Comparison of ENCODE assay signal across 8 cellular contexts in genomic region chr16:31455601-31456314, GRCh38. TPM values are rescaled to one million over a fixed set of nuclear protein-coding genes. Genes with fewer than 3 reads are reported as not detected.
DNase-seq lines count a peak whose midpoint lies in the region; ATAC-seq and TF ChIP-seq lines count a peak whose summit lies in the region.

No MANE protein-coding gene starts in this region.

- H3K27ac ChIP-seq in BLaER1 treated with 17β-estradiol and CSF1 and Interleukin-3, amounts not matched to agents 10 nM and 100 nM = peak overlapping the region in 1 of 11 experiments; percentile 8; a peak in 1 of 22 replicates
- H3K27ac ChIP-seq in H9 (ENCODE audit: insufficient read length, low read depth, low read length) (no peak overlapping the region), coronary artery (peak overlapping the region in 1 of 2 donors; percentile 2)

- no peak overlapping the region for H3K56ac ChIP-seq in H9 (ENCODE audit: insufficient read length, low read depth, low read length)

- H3K4me1 Mint-ChIP-seq in H9 (peaks cover 41 to 50% of the 10 kb centered on the region in 2 experiments), memory B cell (peaks cover 31% of the 10 kb centered on the region)
- peaks cover 39% of the 10 kb centered on the region for H3K4me1 Mint-ChIP-seq in activated T-helper 2 cell treated with anti-CD3 and anti-CD28 coated beads, Interferon-gamma antibody, Interleukin-2, Interleukin-4, amounts not matched to agents 10 μg/mL and 5 μg/mL and 100 μg/mL, durations not matched to agents 14 hours and 24 hours and 36 hours (ENCODE audit: low read depth)

- H3K4me1 ChIP-seq in BLaER1 treated with 17β-estradiol and CSF1 and Interleukin-3, amounts not matched to agents 10 nM and 100 nM = peaks cover 57 to 77% (median 72%) of the 10 kb centered on the region in 10 experiments
- peaks cover 9% of the 10 kb centered on the region; the same call in 1 of the 2 replicates for H3K4me1 ChIP-seq in H9 (ENCODE audit: insufficient read depth, low read length)

- H3K36me3 Mint-ChIP-seq in H9 (ENCODE audit: insufficient read depth in 1 of 3, low read depth in 3 of 3) (peaks cover 0 to 5% (median 0%) of the 10 kb centered on the region in 3 experiments; a peak in 4 of 7 replicates), memory B cell (peaks cover 3% of the 10 kb centered on the region)
- H3K36me3 Mint-ChIP-seq in activated T-helper 2 cell treated with anti-CD3 and anti-CD28 coated beads, Interferon-gamma antibody, Interleukin-2, Interleukin-4, amounts not matched to agents 10 μg/mL and 5 μg/mL and 100 μg/mL, durations not matched to agents 14 hours and 24 hours and 36 hours (ENCODE audit: low read depth) = peaks cover 34% of the 10 kb centered on the region

- peak overlapping the region in 1 of 10 experiments; percentile 3; a peak in 1 of 20 replicates for H3K4me3 ChIP-seq in BLaER1 treated with 17β-estradiol and CSF1 and Interleukin-3, amounts not matched to agents 10 nM and 100 nM
- no peak overlapping the region for H3K4me3 ChIP-seq in coronary artery

- no peak overlapping the region for H3K4ac ChIP-seq in H9 (ENCODE audit: low read depth, low read length)

- no peak overlapping the region for H3K23ac ChIP-seq in H9 (ENCODE audit: insufficient read length, low read depth, low read length)

- H2BK12ac ChIP-seq in H9 (ENCODE audit: insufficient read length, low read depth, low read length) = no peak overlapping the region

- no peak overlapping the region for H2BK120ac ChIP-seq in H9 (ENCODE audit: low read depth, low read length, poor library complexity, severe bottlenecking)

- no peak overlapping the region for H4K91ac ChIP-seq in H9 (ENCODE audit: insufficient read length, low read depth, low read length)

- H3K79me1 ChIP-seq in H9 (ENCODE audit: insufficient read depth, low read depth, low read length, poor library complexity, severe bottlenecking) = peaks cover 4% of the 10 kb centered on the region

- peak overlapping the region in 6 of 11 experiments; percentile 2 to 40 (median 15); a peak in 4 of 22 replicates for H3K9ac ChIP-seq in BLaER1 treated with 17β-estradiol and CSF1 and Interleukin-3, amounts not matched to agents 10 nM and 100 nM
- no peak overlapping the region for H3K9ac ChIP-seq in H9 (ENCODE audit: extremely low read depth, insufficient read length, low read length)

- intact Hi-C loops in activated T-helper 2 cell treated with anti-CD3 and anti-CD28 coated beads, Interferon-gamma antibody, Interleukin-2, Interleukin-4, amounts not matched to agents 10 μg/mL and 5 μg/mL and 100 μg/mL, durations not matched to agents 14 hours and 24 hours and 36 hours (cut with micrococcal nuclease) = loop anchor here (5.0 to 10.0 kb wide), 2 partner anchors 271 to 348 kb away; partner anchors contain the start of genes BCKDK and FUS
- intact Hi-C loops in left colon (cut with DNase I, micrococcal nuclease) = no loop called here

- H3K14ac ChIP-seq in H9 (ENCODE audit: insufficient read depth, low read length) = no peak overlapping the region

- peak overlapping the region in 1 of 2 experiments; percentile 18; a peak in 2 of 5 replicates for H3K4me3 Mint-ChIP-seq in H9
- H3K4me3 Mint-ChIP-seq in activated T-helper 2 cell treated with anti-CD3 and anti-CD28 coated beads, Interferon-gamma antibody, Interleukin-2, Interleukin-4, amounts not matched to agents 10 μg/mL and 5 μg/mL and 100 μg/mL, durations not matched to agents 14 hours and 24 hours and 36 hours (ENCODE audit: low read depth) = peak overlapping the region; percentile 38
- H3K4me3 Mint-ChIP-seq in memory B cell = peak overlapping the region; percentile 9

- H4K5ac ChIP-seq in H9 (ENCODE audit: insufficient read length, low read depth, low read length) = no peak overlapping the region

- no CpG with 5 or more reads among the region's 17 CpGs for WGBS in H9 (ENCODE audit: extremely low coverage, insufficient read length, low lambda C conversion rate)

- H3K9me3 Mint-ChIP-seq in H9 = no peaks in the 10 kb centered on the region
- no peaks in the 10 kb centered on the region for H3K9me3 Mint-ChIP-seq in activated T-helper 2 cell treated with anti-CD3 and anti-CD28 coated beads, Interferon-gamma antibody, Interleukin-2, Interleukin-4, amounts not matched to agents 10 μg/mL and 5 μg/mL and 100 μg/mL, durations not matched to agents 14 hours and 24 hours and 36 hours
- H3K9me3 Mint-ChIP-seq in memory B cell = no peaks in the 10 kb centered on the region

- H3K23me2 ChIP-seq in H9 (ENCODE audit: insufficient read length, low read depth, low read length, poor library complexity, severe bottlenecking) = peaks cover 8% of the 10 kb centered on the region

- no peak overlapping the region for H2BK5ac ChIP-seq in H9 (ENCODE audit: insufficient read length, low read length)

- H4K20me1 ChIP-seq in BLaER1 treated with 17β-estradiol and CSF1 and Interleukin-3, amounts not matched to agents 10 nM and 100 nM = peaks cover 32 to 86% (median 69%) of the 10 kb centered on the region in 11 experiments; a peak in 21 of 22 replicates
- H4K20me1 ChIP-seq in H9 (ENCODE audit: control insufficient read depth, insufficient read depth, insufficient read length) = no peaks in the 10 kb centered on the region

- no peak overlapping the region for H3K18ac ChIP-seq in H9 (ENCODE audit: insufficient read length, low read depth, low read length)

- peak overlapping the region; percentile 40 to 77 (median 69); a peak in 5 of 7 replicates for H3K27ac Mint-ChIP-seq in H9
- H3K27ac Mint-ChIP-seq in activated T-helper 2 cell treated with anti-CD3 and anti-CD28 coated beads, Interferon-gamma antibody, Interleukin-2, Interleukin-4, amounts not matched to agents 10 μg/mL and 5 μg/mL and 100 μg/mL, durations not matched to agents 14 hours and 24 hours and 36 hours = peak overlapping the region; percentile 5
- peak overlapping the region; percentile 76 for H3K27ac Mint-ChIP-seq in memory B cell

- H4K8ac ChIP-seq in H9 (replicated peaks; ENCODE audit: insufficient read length, low read depth, low read length) = no peak overlapping the region

- TF ChIP-seq CTCF in H9 (conservative IDR thresholded peaks at IDR 0.05) (peak; percentile 70), coronary artery (IDR thresholded peaks at IDR 0.05) (no peak)

- H3K27me3 Mint-ChIP-seq in H9 (ENCODE audit: low read depth) (peaks cover 3% of the 10 kb centered on the region), memory B cell (no peaks in the 10 kb centered on the region)
- H3K27me3 Mint-ChIP-seq in activated T-helper 2 cell treated with anti-CD3 and anti-CD28 coated beads, Interferon-gamma antibody, Interleukin-2, Interleukin-4, amounts not matched to agents 10 μg/mL and 5 μg/mL and 100 μg/mL, durations not matched to agents 14 hours and 24 hours and 36 hours (ENCODE audit: low read depth) = no peaks in the 10 kb centered on the region

- DNase-seq in H9 = peak; percentile 49
- no peak for DNase-seq in activated T-helper 2 cell treated with anti-CD3 and anti-CD28 coated beads, Interferon-gamma antibody, Interleukin-2, Interleukin-4, amounts not matched to agents 10 μg/mL and 5 μg/mL and 100 μg/mL, durations not matched to agents 14 hours and 24 hours and 36 hours (ENCODE audit: low spot score)
- no peak for DNase-seq in memory B cell (ENCODE audit: low spot score in 2 of 2)
- no peak for DNase-seq in putamen (ENCODE audit: low spot score)
- DNase-seq in left colon = no peak
- DNase-seq in coronary artery (ENCODE audit: low spot score) = no peak
- no peak for DNase-seq in Ammon's horn (ENCODE audit: low spot score)

- peak overlapping the region; percentile 87 to 100 (median 97) for H3K4me2 ChIP-seq in BLaER1 treated with 17β-estradiol and CSF1 and Interleukin-3, amounts not matched to agents 10 nM and 100 nM
- peak overlapping the region; percentile 12 for H3K4me2 ChIP-seq in H9 (ENCODE audit: insufficient read depth, insufficient read length, low read length)

- no peak overlapping the region for H3T11ph ChIP-seq in H9 (ENCODE audit: low read length)

- no peaks in the 10 kb centered on the region for H3K9me3 ChIP-seq in BLaER1 treated with 17β-estradiol and CSF1 and Interleukin-3, amounts not matched to agents 10 nM and 100 nM (replicated peaks in 1 of 11)
- no peaks in the 10 kb centered on the region for H3K9me3 ChIP-seq in H9 (ENCODE audit: control insufficient read depth, low read depth, low read length)

- no peaks in the 10 kb centered on the region for H3K27me3 ChIP-seq in BLaER1 treated with 17β-estradiol and CSF1 and Interleukin-3, amounts not matched to agents 10 nM and 100 nM
- H3K27me3 ChIP-seq in H9 (ENCODE audit: insufficient read depth, low read length) = no peaks in the 10 kb centered on the region

- no peak overlapping the region for H2AFZ ChIP-seq in H9 (ENCODE audit: low read length)

- H3K36me3 ChIP-seq in BLaER1 treated with 17β-estradiol and CSF1 and Interleukin-3, amounts not matched to agents 10 nM and 100 nM = peaks cover 0 to 20% (median 0%) of the 10 kb centered on the region in 11 experiments; a peak in 5 of 22 replicates

- ATAC-seq in memory B cell (ENCODE audit: low read depth) = no peak
- no peak for ATAC-seq in left colon

- no peak overlapping the region for H2BK20ac ChIP-seq in H9 (ENCODE audit: low read depth, low read length, poor library complexity, severe bottlenecking)

- H3K79me2 ChIP-seq in H9 (ENCODE audit: insufficient read depth, low read length) = no peaks in the 10 kb centered on the region; the same call in 1 of the 2 replicates

- no peak overlapping the region for H2BK15ac ChIP-seq in H9 (ENCODE audit: low read depth, low read length)

- no peak overlapping the region for H2AK5ac ChIP-seq in H9 (ENCODE audit: insufficient read length, low read length)

RNA-seq across cellular contexts. Expression of gene ARMC5, which starts 3.5 kb away (rescaled TPM):
- total RNA-seq in H9 (2021) (18.5 and 18.7 TPM in 2 replicates), left colon (1 to 10 TPM; 7.0 to 8.5 TPM)
- 10.5 and 10.6 TPM in 2 replicates for total RNA-seq in activated T-helper 2 cell treated with anti-CD3 and anti-CD28 coated beads, Interferon-gamma antibody, Interleukin-2, Interleukin-4, amounts not matched to agents 10 μg/mL and 5 μg/mL and 100 μg/mL, durations not matched to agents 14 hours and 24 hours and 36 hours

RNA-seq across cellular contexts. Expression of gene ZNF843, which starts 13.2 kb away (rescaled TPM):
- total RNA-seq in H9 (2021) (0.22 and 0.37 TPM in 2 replicates), left colon (under 1 TPM; 0.31 to 0.39 TPM)
- 0.27 and 0.41 TPM in 2 replicates for total RNA-seq in activated T-helper 2 cell treated with anti-CD3 and anti-CD28 coated beads, Interferon-gamma antibody, Interleukin-2, Interleukin-4, amounts not matched to agents 10 μg/mL and 5 μg/mL and 100 μg/mL, durations not matched to agents 14 hours and 24 hours and 36 hours

RNA-seq across cellular contexts. Expression of gene TGFB1I1, which starts 16.2 kb away (rescaled TPM):
- 15.4 and 15.5 TPM in 2 replicates for total RNA-seq in H9 (2021)
- 1.2 and 1.7 TPM in 2 replicates for total RNA-seq in activated T-helper 2 cell treated with anti-CD3 and anti-CD28 coated beads, Interferon-gamma antibody, Interleukin-2, Interleukin-4, amounts not matched to agents 10 μg/mL and 5 μg/mL and 100 μg/mL, durations not matched to agents 14 hours and 24 hours and 36 hours
- total RNA-seq in left colon = 10 to 100 TPM in 1 of 2 donors, 1 to 10 TPM in 1; 7.4 to 42.8 TPM

RNA-seq across cellular contexts. Expression of gene SLC5A2, which starts 27.2 kb away (rescaled TPM):
- total RNA-seq in H9 (2021) = 0.52 and 1.3 TPM in 2 replicates
- total RNA-seq in activated T-helper 2 cell treated with anti-CD3 and anti-CD28 coated beads, Interferon-gamma antibody, Interleukin-2, Interleukin-4, amounts not matched to agents 10 μg/mL and 5 μg/mL and 100 μg/mL, durations not matched to agents 14 hours and 24 hours and 36 hours = not detected in 2 replicates
- under 1 TPM; 0.28 to 0.79 TPM for total RNA-seq in left colon

RNA-seq across cellular contexts. Expression of gene COX6A2, which starts 27.6 kb away (rescaled TPM):
- total RNA-seq in H9 (2021) (not detected in 2 replicates), left colon (not detected)
- total RNA-seq in activated T-helper 2 cell treated with anti-CD3 and anti-CD28 coated beads, Interferon-gamma antibody, Interleukin-2, Interleukin-4, amounts not matched to agents 10 μg/mL and 5 μg/mL and 100 μg/mL, durations not matched to agents 14 hours and 24 hours and 36 hours = not detected in 2 replicates

Comparison
In these comparisons a context has a peak if more than half of its experiments do, and no peak if none do; other contexts are left out.
1. H3K27ac Mint-ChIP-seq: peak in every context shown above with its lines; median percentile 76 in memory B cell; 69 in H9; 5 in activated T-helper 2 cell treated with anti-CD3 and anti-CD28 coated beads, Interferon-gamma antibody, Interleukin-2, Interleukin-4, amounts not matched to agents 10 μg/mL and 5 μg/mL and 100 μg/mL, durations not matched to agents 14 hours and 24 hours and 36 hours.